In the genomic region with DNA sequence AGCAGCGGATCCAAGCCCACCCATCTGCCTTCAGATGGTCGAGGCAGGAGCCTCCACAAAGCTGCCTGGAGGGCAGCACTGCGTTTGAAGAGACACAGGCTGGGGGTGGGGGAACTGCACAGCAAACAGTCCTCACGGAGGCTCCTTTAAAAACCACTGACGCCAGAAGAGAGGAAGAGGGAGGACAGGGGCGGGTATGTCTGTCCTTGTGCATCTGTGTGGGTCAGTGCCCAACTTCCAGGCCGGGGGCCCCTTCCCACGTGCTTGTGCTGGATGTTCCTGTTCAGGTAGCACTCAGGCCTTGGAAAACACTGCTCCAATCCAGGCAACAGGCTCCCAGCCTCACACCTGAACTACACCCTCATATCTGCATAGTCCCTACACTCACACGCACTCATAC, we compare ENCODE assay signal across 19 cellular contexts. TPM values are rescaled to one million over a fixed set of nuclear protein-coding genes. Genes with fewer than 3 reads are reported as not detected.
DNase-seq lines count a peak whose midpoint lies in the region; ATAC-seq, FAIRE-seq and TF ChIP-seq lines count a peak whose summit lies in the region.
"Had no signal": no experiment of that assay in that cellular context is flagged by ENCODE, and none has a peak within 500 bp of the region (broad histone marks: within the 10 kb centered on the region; RNA-seq: fewer than 3 reads in every experiment).

No MANE protein-coding gene starts in this region.

- H3K27ac Mint-ChIP-seq in astrocyte (ENCODE audit: unreplicated experiment) = no peak overlapping the region
- H3K27ac Mint-ChIP-seq: activated naive CD8-positive, alpha-beta T cell treated with anti-CD3 and anti-CD28 coated beads, Interleukin-2, amount 10 ng/mL, durations not matched to agents 7 days and 5 days; H9; naive B cell; T-helper 2 cell treated with Interferon-gamma antibody and Interleukin-4, amounts not matched to agents 5 μg/mL and 100 μg/mL, for 36 hours had no signal

- H2AK5ac ChIP-seq in trophoblast cell (ENCODE audit: low read length) = peak overlapping the region; percentile 29

- H3K4me3 Mint-ChIP-seq in astrocyte (ENCODE audit: unreplicated experiment) = no peak overlapping the region
- H3K4me3 Mint-ChIP-seq: activated naive CD8-positive, alpha-beta T cell treated with anti-CD3 and anti-CD28 coated beads, Interleukin-2, amount 10 ng/mL, durations not matched to agents 7 days and 5 days; H9; naive B cell; T-helper 2 cell treated with Interferon-gamma antibody and Interleukin-4, amounts not matched to agents 5 μg/mL and 100 μg/mL, for 36 hours had no signal

- H4K8ac ChIP-seq in trophoblast cell (ENCODE audit: low read depth, low read length) = no peak overlapping the region

- H3K4me2 ChIP-seq in astrocyte (ENCODE audit: low read length) (peak overlapping the region; percentile 35), trophoblast cell (ENCODE audit: low read length) (peak overlapping the region; percentile 20)

- H3K79me2 ChIP-seq in astrocyte (ENCODE audit: insufficient read depth, low read length) = peaks cover 99% of the 10 kb centered on the region
- H3K79me2 ChIP-seq in trophoblast cell (ENCODE audit: control insufficient read depth, insufficient read depth, low read length, poor library complexity) = peaks cover 67% of the 10 kb centered on the region

- 24 to 27% methylated on average over 9 of the region's 9 CpGs for WGBS in heart right ventricle, 2 donors
- WGBS in trophoblast cell (ENCODE audit: extremely low coverage, insufficient coverage, insufficient read length) = no CpG with 5 or more reads among the region's 9 CpGs
- WGBS in lower leg skin, 2 donors = 28 to 41% methylated on average over 9 of the region's 9 CpGs

- peak overlapping the region; percentile 25 for H3K14ac ChIP-seq in trophoblast cell (ENCODE audit: low read length)

- H3K27me3 ChIP-seq in heart right ventricle (no peaks in the 10 kb centered on the region), astrocyte (ENCODE audit: insufficient read depth, low read length) (no peaks in the 10 kb centered on the region), trophoblast cell (ENCODE audit: insufficient read depth, low read length) (no peaks in the 10 kb centered on the region)

- H4K91ac ChIP-seq in trophoblast cell (ENCODE audit: low read depth, low read length) = peak overlapping the region; percentile 76

- H3K18ac ChIP-seq in trophoblast cell (ENCODE audit: low read length) = peak overlapping the region; percentile 17

- FAIRE-seq in astrocyte (lab: Jason Lieb, UNC) (no peak), GM12892 (lab: Jason Lieb, UNC) (no peak)

- H3K27ac ChIP-seq in heart right ventricle (peak overlapping the region in 8 of 10 donors; percentile 8 to 99 (median 56)), astrocyte (ENCODE audit: low read depth, low read length) (no peak overlapping the region), trophoblast cell (ENCODE audit: low read depth, low read length) (peak overlapping the region; percentile 93)

- no peak overlapping the region for H3K9ac ChIP-seq in astrocyte (ENCODE audit: low read length)
- no peak overlapping the region for H3K9ac ChIP-seq in trophoblast cell (ENCODE audit: low read length)

- peak overlapping the region; percentile 9 for H2BK120ac ChIP-seq in trophoblast cell (ENCODE audit: insufficient read depth, low read length, poor library complexity)

- no peak overlapping the region for H4K12ac ChIP-seq in trophoblast cell (ENCODE audit: low read depth, low read length)

- H3K27me3 Mint-ChIP-seq in astrocyte (ENCODE audit: low read depth, unreplicated experiment) = no peaks in the 10 kb centered on the region
- H3K27me3 Mint-ChIP-seq: activated naive CD8-positive, alpha-beta T cell treated with anti-CD3 and anti-CD28 coated beads, Interleukin-2, amount 10 ng/mL, durations not matched to agents 7 days and 5 days; naive B cell had no signal

- H3K9me3 Mint-ChIP-seq in astrocyte (ENCODE audit: unreplicated experiment) = no peaks in the 10 kb centered on the region
- H3K9me3 Mint-ChIP-seq: activated naive CD8-positive, alpha-beta T cell treated with anti-CD3 and anti-CD28 coated beads, Interleukin-2, amount 10 ng/mL, durations not matched to agents 7 days and 5 days; H9; naive B cell; T-helper 2 cell treated with Interferon-gamma antibody and Interleukin-4, amounts not matched to agents 5 μg/mL and 100 μg/mL, for 36 hours had no signal

- peak overlapping the region; percentile 89 for H3K4ac ChIP-seq in trophoblast cell (ENCODE audit: low read depth, low read length)

- H3K23ac ChIP-seq in trophoblast cell (ENCODE audit: low read length) = no peak overlapping the region

- H3K4me1 Mint-ChIP-seq in astrocyte (ENCODE audit: low read depth, unreplicated experiment) = peaks cover 32% of the 10 kb centered on the region

- H3K9me3 ChIP-seq in heart right ventricle (no peaks in the 10 kb centered on the region), astrocyte (ENCODE audit: insufficient read depth, low read depth, low read length) (no peaks in the 10 kb centered on the region), trophoblast cell (ENCODE audit: insufficient read depth, low read depth, low read length) (peaks cover 10% of the 10 kb centered on the region)

- H3K36me3 ChIP-seq in heart right ventricle (peaks cover 0 to 10% (median 0%) of the 10 kb centered on the region in 9 donors), astrocyte (ENCODE audit: insufficient read depth, low read length) (no peaks in the 10 kb centered on the region), trophoblast cell (ENCODE audit: control insufficient read depth in 1 of 2, insufficient read depth in 2 of 2, low read length in 2 of 2) (peaks cover 18 to 25% of the 10 kb centered on the region in 2 experiments)

- H2BK12ac ChIP-seq in trophoblast cell (ENCODE audit: low read length) = peak overlapping the region; percentile 2

- H3K4me1 ChIP-seq in heart right ventricle (peaks cover 83 to 100% (median 98%) of the 10 kb centered on the region in 9 donors), astrocyte (ENCODE audit: insufficient read depth, low read length) (peaks cover 82% of the 10 kb centered on the region), trophoblast cell (ENCODE audit: control insufficient read depth in 1 of 2, insufficient read depth in 2 of 2, low read length in 2 of 2) (peaks cover 76 to 83% of the 10 kb centered on the region in 2 experiments)

- H3K4me3 ChIP-seq in heart right ventricle (no peak overlapping the region), astrocyte (ENCODE audit: insufficient read depth, low read depth, low read length) (no peak overlapping the region), trophoblast cell (ENCODE audit: low read depth, low read length) (no peak overlapping the region), lower leg skin (ENCODE audit: low read depth, poor library complexity, severe bottlenecking) (no peak overlapping the region)

- intact Hi-C loops in heart right ventricle (cut with DNase I) (loop anchor here in 1 of 10 donors (5.0 kb wide), 1 partner anchor 34 kb away; no protein-coding TSS in a partner anchor), Right ventricle myocardium inferior (cut with DNase I) (no loop called here), lower leg skin (cut with DNase I; ENCODE audit: low total_unique reads) (no loop called here)

- no peaks in the 10 kb centered on the region for H3K36me3 Mint-ChIP-seq in astrocyte (ENCODE audit: low read depth, unreplicated experiment)
- H3K36me3 Mint-ChIP-seq: naive B cell had no signal

- no peak for DNase-seq in heart right ventricle
- no peak for DNase-seq in Right ventricle myocardium inferior (ENCODE audit: missing footprints)
- no peak for DNase-seq in astrocyte (ENCODE audit: low read depth)
- no peak for DNase-seq in trophoblast cell
- no peak for DNase-seq in lower leg skin (ENCODE audit: low spot score in 2 of 2)
- DNase-seq in GM12892 (ENCODE audit: insufficient read length) = no peak
- DNase-seq: activated CD4-positive, alpha-beta T cell treated with anti-CD3 and anti-CD28 coated beads, Interleukin-2, amount 50 U/mL, for 1 hour; activated naive CD8-positive, alpha-beta T cell treated with anti-CD3 and anti-CD28 coated beads, Interleukin-2, amount 10 ng/mL, durations not matched to agents 7 days and 5 days; activated T-cell treated with anti-CD3 and anti-CD28 coated beads, Interleukin-2, amount 50 U/mL, for 1 hour; H9; kidney glomerular epithelial cell; naive B cell; NCI-H1694 treated with DMSO at 0.1 percent for 48 hours; NCI-H524; stimulated activated CD4-positive, alpha-beta T cell treated with anti-CD3 and anti-CD28 coated beads, Interleukin-4, amount 100 ng/mL, for 1 hour had no signal

- H2AFZ ChIP-seq in astrocyte (ENCODE audit: low read depth, low read length) = no peak overlapping the region
- H2AFZ ChIP-seq in trophoblast cell (ENCODE audit: insufficient read depth, low read length, poor library complexity) = no peak overlapping the region

- H4K20me1 ChIP-seq in astrocyte (ENCODE audit: insufficient read depth, low read length) = peaks cover 100% of the 10 kb centered on the region

- no peak for TF ChIP-seq POLR2A in lower leg skin (IDR thresholded peaks at IDR 0.05)
- TF ChIP-seq POLR2A in GM12892 (IDR thresholded peaks at IDR 0.05; ENCODE audit: low read depth, low read length) = no peak

- ATAC-seq in heart right ventricle = no peak
- ATAC-seq in Right ventricle myocardium inferior = no peak
- no peak for ATAC-seq in HG03457 (IDR thresholded peaks at IDR 0.05; ENCODE audit: unreplicated experiment)
- no peak for ATAC-seq in HG02588 (IDR thresholded peaks at IDR 0.05; ENCODE audit: unreplicated experiment)

- H2BK5ac ChIP-seq in trophoblast cell (ENCODE audit: low read depth, low read length, poor library complexity) = peak overlapping the region; percentile 15

- no peak for TF ChIP-seq CTCF in heart right ventricle (IDR thresholded peaks at IDR 0.05)
- no peak for TF ChIP-seq CTCF in astrocyte (IDR thresholded peaks at IDR 0.05; ENCODE audit: insufficient read depth, low read depth, low read length)
- no peak for TF ChIP-seq CTCF in lower leg skin (IDR thresholded peaks at IDR 0.05)

- peaks cover 43% of the 10 kb centered on the region for H3K79me1 ChIP-seq in trophoblast cell (ENCODE audit: low read length)

RNA-seq across cellular contexts. Expression of a gene that starts 7.7 kb away (rescaled TPM):
- total RNA-seq in heart right ventricle = 10 to 100 TPM; 32.2 to 53.1 (median 42.9) TPM
- polyA plus RNA-seq in heart right ventricle = 10 to 100 TPM; 17.0 to 33.7 TPM
- total RNA-seq in Right ventricle myocardium inferior = 51.2 TPM
- total RNA-seq in astrocyte = 74.0 and 75.7 TPM in 2 replicates
- 37.4 and 37.5 TPM in 2 replicates for polyA plus RNA-seq in trophoblast cell (2013)
- total RNA-seq in lower leg skin = 10 to 100 TPM; 37.7 to 63.0 (median 52.5) TPM
- polyA plus RNA-seq in GM12892 (2012; ENCODE audit: missing spikeins) = 2.8 TPM

RNA-seq across cellular contexts. Expression of a gene that starts 38.7 kb away (rescaled TPM):
- total RNA-seq in heart right ventricle (10 to 100 TPM in 1 of 10 donors, 1 to 10 TPM in 9; 1.4 to 11.0 (median 2.4) TPM), Right ventricle myocardium inferior (5.1 TPM), astrocyte (0.17 TPM in 1 of 2 replicates, not detected in the other), lower leg skin (1 to 10 TPM; 4.3 to 9.8 (median 5.2) TPM)
- 1 to 10 TPM; 4.8 to 6.9 TPM for polyA plus RNA-seq in heart right ventricle
- polyA plus RNA-seq in trophoblast cell (2013) = 0.04 TPM in 1 of 2 replicates, not detected in the other
- 43.6 TPM for polyA plus RNA-seq in GM12892 (2012; ENCODE audit: missing spikeins)
- total RNA-seq: H9, RPMI7951 had no signal
